ENCODE assay signal across 16 cellular contexts in genomic region chr2:6954586-6954985, GRCh38.
"Had no signal": no experiment of that assay in that cellular context is flagged by ENCODE, and none has a peak within 500 bp of the region (broad histone marks: within the 10 kb centered on the region; RNA-seq: fewer than 3 reads in every experiment).

No MANE protein-coding gene starts in this region.

- H3K4me1 Mint-ChIP-seq: stimulated activated naive B cell treated with anti-CD40 and anti-IgM and Interleukin-4, amounts not matched to agents 10 μg/mL and 1 μg/mL and 100 μg/mL, for 72 hours had no signal

- H3K36me3 ChIP-seq: gastroesophageal sphincter, prostate gland, sigmoid colon, thoracic aorta, transverse colon had no signal

- H3K4me3 Mint-ChIP-seq: central memory CD8-positive, alpha-beta T cell; immature natural killer cell; naive thymus-derived CD4-positive, alpha-beta T cell; stimulated activated naive B cell treated with anti-CD40 and anti-IgM and Interleukin-4, amounts not matched to agents 10 μg/mL and 1 μg/mL and 100 μg/mL, for 72 hours; stimulated activated naive CD8-positive, alpha-beta T cell treated with anti-CD3 and anti-CD28 coated beads, Interleukin-15, amount 100 ng/mL, for 72 hours had no signal

- H3K27ac ChIP-seq: gastroesophageal sphincter, prostate gland, sigmoid colon, thoracic aorta, transverse colon had no signal

- H3K4me3 ChIP-seq: gastroesophageal sphincter, prostate gland, sigmoid colon, skin epidermis, thoracic aorta, transverse colon had no signal

- H3K27ac Mint-ChIP-seq: stimulated activated naive B cell treated with anti-CD40 and anti-IgM and Interleukin-4, amounts not matched to agents 10 μg/mL and 1 μg/mL and 100 μg/mL, for 72 hours had no signal

- H3K9me3 Mint-ChIP-seq: central memory CD8-positive, alpha-beta T cell; immature natural killer cell; naive thymus-derived CD4-positive, alpha-beta T cell; stimulated activated naive B cell treated with anti-CD40 and anti-IgM and Interleukin-4, amounts not matched to agents 10 μg/mL and 1 μg/mL and 100 μg/mL, for 72 hours; stimulated activated naive CD8-positive, alpha-beta T cell treated with anti-CD3 and anti-CD28 coated beads, Interleukin-15, amount 100 ng/mL, for 72 hours had no signal

- ATAC-seq: gastroesophageal sphincter; left ventricle myocardium superior; naive thymus-derived CD4-positive, alpha-beta T cell; stimulated activated naive B cell treated with anti-CD40 and anti-IgM and Interleukin-4, amounts not matched to agents 10 μg/mL and 1 μg/mL and 100 μg/mL, for 72 hours; stimulated activated naive CD8-positive, alpha-beta T cell treated with anti-CD3 and anti-CD28 coated beads, Interleukin-15, amount 100 ng/mL, for 72 hours had no signal

- H3K4me1 ChIP-seq: prostate gland had no signal

- DNase-seq: cortex of kidney; immature natural killer cell; left ventricle myocardium superior; naive thymus-derived CD4-positive, alpha-beta T cell; retina; sigmoid colon; stimulated activated CD4-positive, alpha-beta T cell treated with anti-CD3 and anti-CD28 coated beads, Interleukin-2, amount 100 ng/mL, for 24 hours; stimulated activated CD4-positive, alpha-beta T cell treated with anti-CD3 and anti-CD28 coated beads, Interleukin-4, amount 100 ng/mL, for 4 hours; stimulated activated naive B cell treated with anti-CD40 and anti-IgM and Interleukin-4, amounts not matched to agents 10 μg/mL and 1 μg/mL and 100 μg/mL, for 72 hours; stimulated activated naive CD8-positive, alpha-beta T cell treated with anti-CD3 and anti-CD28 coated beads, Interleukin-15, amount 100 ng/mL, for 72 hours; transverse colon had no signal

- H3K27me3 ChIP-seq: gastroesophageal sphincter, sigmoid colon, transverse colon had no signal

- H3K9me3 ChIP-seq: gastroesophageal sphincter, prostate gland, sigmoid colon, thoracic aorta, transverse colon had no signal

- H3K36me3 Mint-ChIP-seq: stimulated activated naive B cell treated with anti-CD40 and anti-IgM and Interleukin-4, amounts not matched to agents 10 μg/mL and 1 μg/mL and 100 μg/mL, for 72 hours had no signal

- H3K27me3 Mint-ChIP-seq: central memory CD8-positive, alpha-beta T cell; naive thymus-derived CD4-positive, alpha-beta T cell; stimulated activated naive B cell treated with anti-CD40 and anti-IgM and Interleukin-4, amounts not matched to agents 10 μg/mL and 1 μg/mL and 100 μg/mL, for 72 hours; stimulated activated naive CD8-positive, alpha-beta T cell treated with anti-CD3 and anti-CD28 coated beads, Interleukin-15, amount 100 ng/mL, for 72 hours had no signal
